ENCODE assay signal across 8 cellular contexts in the genomic region with DNA sequence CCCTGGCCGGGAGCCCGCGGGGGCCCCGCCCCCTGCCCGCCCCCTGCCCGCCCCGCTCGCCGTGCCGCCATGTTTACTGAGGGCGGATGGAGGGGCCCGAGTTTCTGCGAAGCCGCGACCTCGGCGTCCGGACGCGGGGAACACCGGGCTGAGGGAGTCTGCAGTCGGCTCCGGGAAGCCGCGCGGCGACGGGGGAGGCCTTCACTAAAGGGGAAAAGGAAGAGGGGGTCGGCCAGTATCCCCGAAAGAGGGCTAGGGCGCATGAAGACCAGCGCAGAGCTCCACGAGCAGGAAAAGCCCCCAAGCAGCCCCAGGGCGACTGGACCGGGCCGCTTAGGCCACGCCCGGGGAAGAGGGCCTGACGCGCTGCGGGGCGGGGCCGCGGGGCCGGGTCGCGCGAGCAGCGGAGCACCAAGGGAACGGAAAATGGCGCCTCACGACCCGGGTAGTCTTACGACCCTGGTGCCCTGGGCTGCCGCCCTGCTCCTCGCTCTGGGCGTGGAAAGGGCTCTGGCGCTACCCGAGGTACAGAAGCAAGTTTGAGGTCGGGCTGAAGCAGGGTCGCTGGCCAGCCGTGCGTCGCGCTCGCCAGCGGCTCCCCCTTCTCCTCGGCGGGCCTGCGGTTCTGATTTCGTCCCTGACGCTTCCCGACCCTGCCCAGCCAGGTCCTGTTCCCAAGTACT. TPM values are rescaled to one million over a fixed set of nuclear protein-coding genes. Genes with fewer than 3 reads are reported as not detected.
DNase-seq lines count a peak whose midpoint lies in the region; ATAC-seq and TF ChIP-seq lines count a peak whose summit lies in the region.

ATRAID (plus strand) TSS at position 99 of the 683 bp plus-strand sequence; CDS start at position 427, 328 bp downstream.
SLC5A6 (minus strand) TSS at position 326 of the 683 bp plus-strand sequence. CDS start 4,618 bp downstream, outside the sequence.

- no peaks in the 10 kb centered on the region for H3K27me3 Mint-ChIP-seq in Caco-2 (ENCODE audit: insufficient read depth, unreplicated experiment)
- no peaks in the 10 kb centered on the region for H3K27me3 Mint-ChIP-seq in effector memory CD8-positive, alpha-beta T cell

- peak within 1 kb of the TSS; percentile 95 for H2BK5ac ChIP-seq in mesenchymal stem cell (ENCODE audit: low read depth, low read length, poor library complexity, severe bottlenecking)

- H3K14ac ChIP-seq in mesenchymal stem cell (ENCODE audit: low read length in 2 of 2): peak within 1 kb of the TSS in 1 of 2 experiments; percentile 93

- POLR2A ChIA-PET in Caco-2 (lab: Charles Lee): interaction anchor here (0.5 to 1.5 kb wide), 11 partner anchors 9 to 414 kb away, joined by 3 to 15 read pairs (median 4); partner anchors contain the start of genes ABHD1 and OST4

- BruUV-seq in Caco-2 (replicated peaks; lab: Mats Ljungman, UMichigan): no TSS peak

- H3K4me1 ChIP-seq in Caco-2: peaks cover 30% of the 10 kb centered on the region
- peaks cover 7% of the 10 kb centered on the region for H3K4me1 ChIP-seq in mesenchymal stem cell (ENCODE audit: control insufficient read depth, insufficient read depth, low read depth, low read length)

- under 1% methylated on average over 63 of the region's 73 CpGs for WGBS in mesenchymal stem cell

- TF ChIP-seq CTCF in Caco-2 (IDR thresholded peaks at IDR 0.05; ENCODE audit: insufficient read depth in 1 of 2, low read depth in 1 of 2, low read length in 1 of 2, severe bottlenecking in 1 of 2, unreplicated experiment in 1 of 2): no peak

- H3K4me1 Mint-ChIP-seq in Caco-2 (ENCODE audit: low read depth, unreplicated experiment): peaks cover 29% of the 10 kb centered on the region
- peaks cover 22 to 36% of the 10 kb centered on the region in 2 donors for H3K4me1 Mint-ChIP-seq in effector memory CD8-positive, alpha-beta T cell (ENCODE audit: low read depth in 2 of 2)

- H3K9me3 Mint-ChIP-seq in Caco-2 (ENCODE audit: unreplicated experiment): no peaks in the 10 kb centered on the region
- H3K9me3 Mint-ChIP-seq in effector memory CD8-positive, alpha-beta T cell: no peaks in the 10 kb centered on the region

- H3K18ac ChIP-seq in mesenchymal stem cell (ENCODE audit: low read depth in 1 of 2, low read length in 2 of 2): peak within 1 kb of the TSS; percentile 99 to 100

- H4K8ac ChIP-seq in mesenchymal stem cell (ENCODE audit: low read length): peak within 1 kb of the TSS; percentile 96

- H3K23ac ChIP-seq in mesenchymal stem cell (ENCODE audit: low read length in 2 of 2): peak within 1 kb of the TSS in 1 of 2 experiments; percentile 99

- DNase-seq in Caco-2 (peak; percentile 90 to 96), HUDEP-2 (lab: John Stamatoyannopoulos, UW; ENCODE audit: unreplicated experiment in 76 of 76) (peak in 74 of 76 experiments; percentile 4 to 92 (median 74)), NOMO-1 treated with DMSO at 0.1 percent for 48 hours (lab: John Stamatoyannopoulos, UW; ENCODE audit: unreplicated experiment) (peak; percentile 84), mesenchymal stem cell (peak; percentile 93)
- peak; percentile 79 to 86 (median 82) for DNase-seq in activated CD8-positive, alpha-beta memory T cell treated with anti-CD3 and anti-CD28 coated beads for 48 hours (ENCODE audit: low read depth in 2 of 3, low spot score in 2 of 3)
- DNase-seq in effector memory CD8-positive, alpha-beta T cell: peak; percentile 83 to 89 (median 87)
- DNase-seq in stimulated activated CD8-positive, alpha-beta memory T cell treated with anti-CD3 and anti-CD28 coated beads, Interleukin-12 subunit alpha, Interleukin-12 subunit beta, amount 100 ng/mL, for 24 hours (ENCODE audit: extremely low read depth): peak; percentile 73

- intact Hi-C loops in Caco-2 (cut with micrococcal nuclease; ENCODE audit: unreplicated experiment): loop anchor here (2.0 to 5.0 kb wide), 2 partner anchors 115 to 145 kb away; partner anchors contain the start of gene GTF3C2

- H4K91ac ChIP-seq in mesenchymal stem cell (ENCODE audit: low read length): peak within 1 kb of the TSS; percentile 97

- H3K9me3 ChIP-seq in Caco-2 (no peaks in the 10 kb centered on the region), mesenchymal stem cell (ENCODE audit: control insufficient read depth, low read length) (no peaks in the 10 kb centered on the region)

- peak within 1 kb of the TSS in 1 of 2 experiments; percentile 76 for H2BK12ac ChIP-seq in mesenchymal stem cell (ENCODE audit: low read length in 2 of 2)

- peak within 1 kb of the TSS; percentile 95 for H2BK120ac ChIP-seq in mesenchymal stem cell (ENCODE audit: low read depth, low read length)

- CTCF ChIA-PET in Caco-2 (lab: Charles Lee): interaction anchor here (0.6 to 1.0 kb wide), 5 partner anchors 21 to 466 kb away, joined by 3 to 6 read pairs (median 4); partner anchors contain the start of gene PREB

- H3K27ac ChIP-seq in mesenchymal stem cell (ENCODE audit: low read length, poor library complexity, severe bottlenecking): peak within 1 kb of the TSS; percentile 88

- peaks cover 60% of the 10 kb centered on the region for H3K36me3 Mint-ChIP-seq in Caco-2 (ENCODE audit: insufficient read depth, unreplicated experiment)
- H3K36me3 Mint-ChIP-seq in effector memory CD8-positive, alpha-beta T cell (ENCODE audit: insufficient read depth): peaks cover 23% of the 10 kb centered on the region

- H2AFZ ChIP-seq in mesenchymal stem cell (ENCODE audit: low read depth, low read length): peak within 1 kb of the TSS; percentile 99

- peak within 1 kb of the TSS; percentile 74 for H2BK15ac ChIP-seq in mesenchymal stem cell (ENCODE audit: low read depth, poor library complexity, severe bottlenecking)

- H2AK5ac ChIP-seq in mesenchymal stem cell (ENCODE audit: low read length, severe bottlenecking): peak within 1 kb of the TSS; percentile 71

- peaks cover 23% of the 10 kb centered on the region for H3K79me1 ChIP-seq in mesenchymal stem cell (replicated peaks; ENCODE audit: low read length, poor library complexity, severe bottlenecking)

- ATAC-seq in GM21390 (IDR thresholded peaks at IDR 0.05; ENCODE audit: unreplicated experiment): peak; percentile 80
- ATAC-seq in effector memory CD8-positive, alpha-beta T cell (replicated peaks): peak; percentile 87

- peak within 1 kb of the TSS; percentile 100 for H3K27ac Mint-ChIP-seq in Caco-2 (ENCODE audit: unreplicated experiment)
- peak within 1 kb of the TSS; percentile 100 for H3K27ac Mint-ChIP-seq in effector memory CD8-positive, alpha-beta T cell

- peak within 1 kb of the TSS; percentile 100 for H3K9ac ChIP-seq in mesenchymal stem cell (ENCODE audit: low read length)

- H3K27me3 ChIP-seq in Caco-2 (replicated peaks; ENCODE audit: control insufficient read depth, insufficient read depth, low read length) (no peaks in the 10 kb centered on the region), mesenchymal stem cell (ENCODE audit: control insufficient read depth in 1 of 2, insufficient read depth in 1 of 2, low read length in 2 of 2) (no peaks in the 10 kb centered on the region)

- peak within 1 kb of the TSS; percentile 98 for H3K4me3 Mint-ChIP-seq in Caco-2 (ENCODE audit: unreplicated experiment)
- peak within 1 kb of the TSS; percentile 96 to 100 for H3K4me3 Mint-ChIP-seq in effector memory CD8-positive, alpha-beta T cell

- peak within 1 kb of the TSS; percentile 58 for H3K4me3 ChIP-seq in Caco-2 (ENCODE audit: low read depth, low read length)
- H3K4me3 ChIP-seq in mesenchymal stem cell (ENCODE audit: insufficient read depth in 1 of 2, low read depth in 1 of 2, low read length in 2 of 2): peak within 1 kb of the TSS; percentile 92 to 97

- peak within 1 kb of the TSS; percentile 97 for H3K4me2 ChIP-seq in mesenchymal stem cell (ENCODE audit: low read length, poor library complexity, severe bottlenecking)

- peak within 1 kb of the TSS; percentile 84 to 99 for H3K4ac ChIP-seq in mesenchymal stem cell (ENCODE audit: low read depth in 1 of 2, low read length in 2 of 2)

- H3K36me3 ChIP-seq in Caco-2 (ENCODE audit: control insufficient read depth, insufficient read depth, low read length): peaks cover 12% of the 10 kb centered on the region
- H3K36me3 ChIP-seq in mesenchymal stem cell (ENCODE audit: control insufficient read depth in 1 of 2, insufficient read depth in 2 of 2, low read depth in 1 of 2, low read length in 2 of 2): peaks cover 19 to 61% of the 10 kb centered on the region in 2 experiments

RNA-seq across cellular contexts. Expression of gene ATRAID, which starts in this region (rescaled TPM):
- total RNA-seq in Caco-2 (2022): 150 and 157 TPM in 2 replicates
- polyA plus RNA-seq in mesenchymal stem cell (2013, experiment 1 of 2): 183 TPM
- 185 TPM for polyA plus RNA-seq in mesenchymal stem cell (2013, experiment 2 of 2)

RNA-seq across cellular contexts. Expression of gene SLC5A6, which starts in this region (rescaled TPM):
- total RNA-seq in Caco-2 (2022): 93.7 and 98.2 TPM in 2 replicates
- 21.3 TPM for polyA plus RNA-seq in mesenchymal stem cell (2013, experiment 1 of 2)
- 19.6 TPM for polyA plus RNA-seq in mesenchymal stem cell (2013, experiment 2 of 2)

Comparison
In these comparisons a context has a peak if more than half of its experiments do, and no peak if none do; other contexts are left out.
1. Peak in every context shown above with its lines: DNase-seq, ATAC-seq, H3K4me3 ChIP-seq and H3K27ac ChIP-seq.